ENCODE assay signal across 24 cellular contexts in genomic region chr14:45095143-45095542, GRCh38.
"Had no signal": no experiment of that assay in that cellular context is flagged by ENCODE, and none has a peak within 500 bp of the region (broad histone marks: within the 10 kb centered on the region; RNA-seq: fewer than 3 reads in every experiment).

No MANE protein-coding gene starts in this region.

- H2AFZ ChIP-seq: hepatocyte had no signal

- H3K9me3 Mint-ChIP-seq: immature natural killer cell; naive B cell; neural crest cell; stimulated activated memory B cell treated with anti-CD40 and anti-IgM and Interleukin-4, amounts not matched to agents 10 μg/mL and 1 μg/mL and 100 μg/mL, for 72 hours; type B pancreatic cell had no signal

- DNase-seq: activated CD4-positive, alpha-beta T cell treated with anti-CD3 and anti-CD28 coated beads for 4 hours; activated CD8-positive, alpha-beta T cell treated with anti-CD3 and anti-CD28 coated beads, Interleukin-2, amount 10 ng/mL, durations not matched to agents 7 days and 5 days; amygdala; cerebellar nuclear complex; glutamatergic neuron; immature natural killer cell; naive B cell; posterior cingulate gyrus; small intestine; stimulated activated CD4-positive, alpha-beta T cell treated with anti-CD3 and anti-CD28 coated beads, Interleukin-2, amount 100 ng/mL, for 24 hours; T-helper 2 cell had no signal

- H3K4me3 Mint-ChIP-seq: activated CD8-positive, alpha-beta T cell treated with anti-CD3 and anti-CD28 coated beads, Interleukin-2, amount 10 ng/mL, durations not matched to agents 7 days and 5 days; immature natural killer cell; naive B cell; neural crest cell; stimulated activated memory B cell treated with anti-CD40 and anti-IgM and Interleukin-4, amounts not matched to agents 10 μg/mL and 1 μg/mL and 100 μg/mL, for 72 hours; type B pancreatic cell had no signal

- ATAC-seq: activated CD8-positive, alpha-beta T cell treated with anti-CD3 and anti-CD28 coated beads, Interleukin-2, amount 10 ng/mL, durations not matched to agents 7 days and 5 days; left lobe of liver; sciatic nerve; stimulated activated memory B cell treated with anti-CD40 and anti-IgM and Interleukin-4, amounts not matched to agents 10 μg/mL and 1 μg/mL and 100 μg/mL, for 72 hours had no signal

- H3K27me3 Mint-ChIP-seq: naive B cell; stimulated activated memory B cell treated with anti-CD40 and anti-IgM and Interleukin-4, amounts not matched to agents 10 μg/mL and 1 μg/mL and 100 μg/mL, for 72 hours; type B pancreatic cell had no signal

- H3K9me3 ChIP-seq: esophagus muscularis mucosa, thoracic aorta, vagina had no signal

- H3K27ac Mint-ChIP-seq: activated CD8-positive, alpha-beta T cell treated with anti-CD3 and anti-CD28 coated beads, Interleukin-2, amount 10 ng/mL, durations not matched to agents 7 days and 5 days; immature natural killer cell; stimulated activated memory B cell treated with anti-CD40 and anti-IgM and Interleukin-4, amounts not matched to agents 10 μg/mL and 1 μg/mL and 100 μg/mL, for 72 hours; type B pancreatic cell had no signal

- H3K4me2 ChIP-seq: hepatocyte had no signal

- H3K27me3 ChIP-seq: esophagus muscularis mucosa, hepatocyte, vagina had no signal

- H3K4me3 ChIP-seq: coronary artery, esophagus muscularis mucosa, hepatocyte, lung, thoracic aorta, vagina had no signal

- H3K27ac ChIP-seq: coronary artery, esophagus muscularis mucosa, hepatocyte, thoracic aorta, vagina had no signal

- FAIRE-seq: bronchial epithelial cell, frontal cortex had no signal
